2 cellular contexts compared by ENCODE assay signal in the genomic region with DNA sequence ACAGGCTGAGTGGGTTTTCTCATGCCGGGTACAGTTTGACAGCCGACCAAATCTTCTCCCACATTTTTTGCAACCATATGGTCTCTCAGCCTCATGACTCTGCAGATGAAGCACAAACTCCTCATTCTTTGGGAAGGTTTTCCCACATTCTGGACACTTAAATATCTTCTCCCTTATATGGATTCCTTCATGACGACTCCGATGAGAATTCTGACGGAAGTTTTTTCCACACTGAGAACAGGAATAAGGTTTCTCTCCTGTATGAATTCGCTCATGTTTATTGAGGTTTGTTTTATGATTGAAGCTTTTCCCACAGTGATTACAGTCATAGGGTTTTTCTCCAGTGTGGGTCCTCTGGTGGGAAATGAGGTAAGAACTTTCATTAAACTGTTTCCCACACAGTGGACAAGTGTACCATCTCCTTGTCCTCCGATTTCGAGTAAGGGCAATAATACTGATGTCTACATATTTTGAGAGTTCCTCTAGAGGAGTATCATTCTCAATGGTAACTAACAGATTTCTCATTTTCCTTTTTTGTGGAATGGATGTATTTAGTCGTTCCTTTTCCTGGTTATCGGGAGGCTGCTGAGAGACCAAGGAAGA.
TF ChIP-seq lines count a peak whose summit lies in the region.

No MANE protein-coding gene starts in this region.

TF ChIP-seq in HEK293, 187 proteins besides CTCF, POLR2A, EP300 and RAD21 (continues in another document):
- TF ChIP-seq TRIM28 (IDR thresholded peaks at IDR 0.05; ENCODE audit: borderline replicate concordance, low read length), result peak; percentile 94; the same call in 1 of the 2 replicates
- TF ChIP-seq ZNF768 (tag by site-specific recombination; IDR thresholded peaks at IDR 0.05), result no peak
- TF ChIP-seq, protein P1, sequence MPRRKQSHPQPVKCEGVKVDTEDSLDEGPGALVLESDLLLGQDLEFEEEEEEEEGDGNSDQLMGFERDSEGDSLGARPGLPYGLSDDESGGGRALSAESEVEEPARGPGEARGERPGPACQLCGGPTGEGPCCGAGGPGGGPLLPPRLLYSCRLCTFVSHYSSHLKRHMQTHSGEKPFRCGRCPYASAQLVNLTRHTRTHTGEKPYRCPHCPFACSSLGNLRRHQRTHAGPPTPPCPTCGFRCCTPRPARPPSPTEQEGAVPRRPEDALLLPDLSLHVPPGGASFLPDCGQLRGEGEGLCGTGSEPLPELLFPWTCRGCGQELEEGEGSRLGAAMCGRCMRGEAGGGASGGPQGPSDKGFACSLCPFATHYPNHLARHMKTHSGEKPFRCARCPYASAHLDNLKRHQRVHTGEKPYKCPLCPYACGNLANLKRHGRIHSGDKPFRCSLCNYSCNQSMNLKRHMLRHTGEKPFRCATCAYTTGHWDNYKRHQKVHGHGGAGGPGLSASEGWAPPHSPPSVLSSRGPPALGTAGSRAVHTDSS (tag by site-specific recombination; IDR thresholded peaks at IDR 0.05), result peak; percentile 58
- TF ChIP-seq SP3 (tag by site-specific recombination; IDR thresholded peaks at IDR 0.05), result no peak
- TF ChIP-seq, protein P2, sequence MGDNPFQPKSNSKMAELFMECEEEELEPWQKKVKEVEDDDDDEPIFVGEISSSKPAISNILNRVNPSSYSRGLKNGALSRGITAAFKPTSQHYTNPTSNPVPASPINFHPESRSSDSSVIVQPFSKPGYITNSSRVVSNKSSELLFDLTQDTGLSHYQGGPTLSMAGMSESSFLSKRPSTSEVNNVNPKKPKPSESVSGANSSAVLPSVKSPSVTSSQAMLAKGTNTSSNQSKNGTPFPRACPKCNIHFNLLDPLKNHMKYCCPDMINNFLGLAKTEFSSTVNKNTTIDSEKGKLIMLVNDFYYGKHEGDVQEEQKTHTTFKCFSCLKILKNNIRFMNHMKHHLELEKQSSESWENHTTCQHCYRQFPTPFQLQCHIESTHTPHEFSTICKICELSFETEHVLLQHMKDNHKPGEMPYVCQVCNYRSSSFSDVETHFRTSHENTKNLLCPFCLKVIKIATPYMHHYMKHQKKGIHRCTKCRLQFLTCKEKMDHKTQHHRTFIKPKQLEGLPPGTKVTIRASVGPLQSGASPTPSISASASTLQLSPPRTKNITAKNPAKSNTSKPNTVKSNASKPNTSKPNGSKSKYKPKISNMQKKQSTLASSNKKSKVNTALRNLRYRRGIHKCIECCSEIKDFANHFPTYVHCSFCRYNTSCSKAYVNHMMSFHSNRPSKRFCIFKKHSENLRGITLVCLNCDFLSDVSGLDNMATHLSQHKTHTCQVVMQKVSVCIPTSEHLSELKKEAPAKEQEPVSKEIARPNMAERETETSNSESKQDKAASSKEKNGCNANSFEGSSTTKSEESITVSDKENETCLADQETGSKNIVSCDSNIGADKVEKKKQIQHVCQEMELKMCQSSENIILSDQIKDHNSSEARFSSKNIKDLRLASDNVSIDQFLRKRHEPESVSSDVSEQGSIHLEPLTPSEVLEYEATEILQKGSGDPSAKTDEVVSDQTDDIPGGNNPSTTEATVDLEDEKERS (tag by site-specific recombination; IDR thresholded peaks at IDR 0.05), result peak; percentile 80; the same call in 1 of the 2 replicates
- peak; percentile 68; the same call in 1 of the 2 replicates for TF ChIP-seq ZNF626 (tag by site-specific recombination; IDR thresholded peaks at IDR 0.05)
- no peak for TF ChIP-seq ZNF658 (tag by site-specific recombination; IDR thresholded peaks at IDR 0.05)
- TF ChIP-seq SP7 (tag by site-specific recombination; IDR thresholded peaks at IDR 0.05), result no peak
- TF ChIP-seq GLI4 (tag by site-specific recombination; IDR thresholded peaks at IDR 0.05), result no peak
- TF ChIP-seq YY1 (tag by site-specific recombination; IDR thresholded peaks at IDR 0.05), result no peak
- no peak for TF ChIP-seq ZBTB21 (tag by site-specific recombination; IDR thresholded peaks at IDR 0.05)
- peak; percentile 100 for TF ChIP-seq SETDB1 (IDR thresholded peaks at IDR 0.05; ENCODE audit: insufficient read length, low read length)
- TF ChIP-seq MZF1 (tag by site-specific recombination; IDR thresholded peaks at IDR 0.05; ENCODE audit: borderline replicate concordance), result no peak
- TF ChIP-seq ZNF621 (tag by site-specific recombination; IDR thresholded peaks at IDR 0.05), result no peak
- no peak for TF ChIP-seq ZNF23 (tag by site-specific recombination; IDR thresholded peaks at IDR 0.05; ENCODE audit: borderline replicate concordance)
- TF ChIP-seq, protein P3, sequence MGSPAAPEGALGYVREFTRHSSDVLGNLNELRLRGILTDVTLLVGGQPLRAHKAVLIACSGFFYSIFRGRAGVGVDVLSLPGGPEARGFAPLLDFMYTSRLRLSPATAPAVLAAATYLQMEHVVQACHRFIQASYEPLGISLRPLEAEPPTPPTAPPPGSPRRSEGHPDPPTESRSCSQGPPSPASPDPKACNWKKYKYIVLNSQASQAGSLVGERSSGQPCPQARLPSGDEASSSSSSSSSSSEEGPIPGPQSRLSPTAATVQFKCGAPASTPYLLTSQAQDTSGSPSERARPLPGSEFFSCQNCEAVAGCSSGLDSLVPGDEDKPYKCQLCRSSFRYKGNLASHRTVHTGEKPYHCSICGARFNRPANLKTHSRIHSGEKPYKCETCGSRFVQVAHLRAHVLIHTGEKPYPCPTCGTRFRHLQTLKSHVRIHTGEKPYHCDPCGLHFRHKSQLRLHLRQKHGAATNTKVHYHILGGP (tag by site-specific recombination; IDR thresholded peaks at IDR 0.05), result no peak

TF ChIP-seq in K562, 482 proteins besides CTCF, POLR2A, EP300 and RAD21 (continues in another document):
- no peak for TF ChIP-seq PRPF4 (IDR thresholded peaks at IDR 0.05; ENCODE audit: insufficient read depth, low read depth, low read length, poor library complexity, severe bottlenecking)
- TF ChIP-seq PPARD (CRISPR knock-in tag; IDR thresholded peaks at IDR 0.05), result no peak
- peak; percentile 83 for TF ChIP-seq NFRKB (IDR thresholded peaks at IDR 0.05; ENCODE audit: low read depth)
- TF ChIP-seq TRIM24 (IDR thresholded peaks at IDR 0.05), result peak in 1 of 2 experiments; percentile 86; a peak in 2 of 4 replicates
- TF ChIP-seq NEUROD1 (IDR thresholded peaks at IDR 0.05; ENCODE audit: borderline replicate concordance, low read depth, low read length, partially characterized antibody), result no peak
- TF ChIP-seq SP2 (IDR thresholded peaks at IDR 0.05; ENCODE audit: extremely low read depth, low read depth, low read length, poor library complexity, severe bottlenecking), result no peak
- TF ChIP-seq PHF20 (IDR thresholded peaks at IDR 0.05; ENCODE audit: partially characterized antibody), result no peak
- peak; percentile 46; the same call in 1 of the 2 replicates for TF ChIP-seq LEF1 (IDR thresholded peaks at IDR 0.05)
- TF ChIP-seq, protein P4, sequence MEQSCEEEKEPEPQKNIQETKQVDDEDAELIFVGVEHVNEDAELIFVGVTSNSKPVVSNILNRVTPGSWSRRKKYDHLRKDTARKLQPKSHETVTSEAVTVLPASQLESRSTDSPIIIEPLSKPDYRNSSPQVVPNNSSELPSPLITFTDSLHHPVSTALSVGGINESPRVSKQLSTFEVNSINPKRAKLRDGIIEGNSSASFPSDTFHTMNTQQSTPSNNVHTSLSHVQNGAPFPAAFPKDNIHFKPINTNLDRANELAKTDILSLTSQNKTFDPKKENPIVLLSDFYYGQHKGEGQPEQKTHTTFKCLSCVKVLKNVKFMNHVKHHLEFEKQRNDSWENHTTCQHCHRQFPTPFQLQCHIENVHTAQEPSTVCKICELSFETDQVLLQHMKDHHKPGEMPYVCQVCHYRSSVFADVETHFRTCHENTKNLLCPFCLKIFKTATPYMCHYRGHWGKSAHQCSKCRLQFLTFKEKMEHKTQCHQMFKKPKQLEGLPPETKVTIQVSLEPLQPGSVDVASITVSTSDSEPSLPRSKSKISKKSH (CRISPR knock-in tag; IDR thresholded peaks at IDR 0.05), result peak; percentile 97
- TF ChIP-seq SP1 (CRISPR knock-in tag; IDR thresholded peaks at IDR 0.05), result no peak
- TF ChIP-seq, protein P5, sequence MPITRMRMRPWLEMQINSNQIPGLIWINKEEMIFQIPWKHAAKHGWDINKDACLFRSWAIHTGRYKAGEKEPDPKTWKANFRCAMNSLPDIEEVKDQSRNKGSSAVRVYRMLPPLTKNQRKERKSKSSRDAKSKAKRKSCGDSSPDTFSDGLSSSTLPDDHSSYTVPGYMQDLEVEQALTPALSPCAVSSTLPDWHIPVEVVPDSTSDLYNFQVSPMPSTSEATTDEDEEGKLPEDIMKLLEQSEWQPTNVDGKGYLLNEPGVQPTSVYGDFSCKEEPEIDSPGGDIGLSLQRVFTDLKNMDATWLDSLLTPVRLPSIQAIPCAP (CRISPR knock-in tag; IDR thresholded peaks at IDR 0.05; ENCODE audit: borderline replicate concordance), result no peak
- no peak for TF ChIP-seq PHB2 (IDR thresholded peaks at IDR 0.05; ENCODE audit: low read depth)
- TF ChIP-seq, protein P6, sequence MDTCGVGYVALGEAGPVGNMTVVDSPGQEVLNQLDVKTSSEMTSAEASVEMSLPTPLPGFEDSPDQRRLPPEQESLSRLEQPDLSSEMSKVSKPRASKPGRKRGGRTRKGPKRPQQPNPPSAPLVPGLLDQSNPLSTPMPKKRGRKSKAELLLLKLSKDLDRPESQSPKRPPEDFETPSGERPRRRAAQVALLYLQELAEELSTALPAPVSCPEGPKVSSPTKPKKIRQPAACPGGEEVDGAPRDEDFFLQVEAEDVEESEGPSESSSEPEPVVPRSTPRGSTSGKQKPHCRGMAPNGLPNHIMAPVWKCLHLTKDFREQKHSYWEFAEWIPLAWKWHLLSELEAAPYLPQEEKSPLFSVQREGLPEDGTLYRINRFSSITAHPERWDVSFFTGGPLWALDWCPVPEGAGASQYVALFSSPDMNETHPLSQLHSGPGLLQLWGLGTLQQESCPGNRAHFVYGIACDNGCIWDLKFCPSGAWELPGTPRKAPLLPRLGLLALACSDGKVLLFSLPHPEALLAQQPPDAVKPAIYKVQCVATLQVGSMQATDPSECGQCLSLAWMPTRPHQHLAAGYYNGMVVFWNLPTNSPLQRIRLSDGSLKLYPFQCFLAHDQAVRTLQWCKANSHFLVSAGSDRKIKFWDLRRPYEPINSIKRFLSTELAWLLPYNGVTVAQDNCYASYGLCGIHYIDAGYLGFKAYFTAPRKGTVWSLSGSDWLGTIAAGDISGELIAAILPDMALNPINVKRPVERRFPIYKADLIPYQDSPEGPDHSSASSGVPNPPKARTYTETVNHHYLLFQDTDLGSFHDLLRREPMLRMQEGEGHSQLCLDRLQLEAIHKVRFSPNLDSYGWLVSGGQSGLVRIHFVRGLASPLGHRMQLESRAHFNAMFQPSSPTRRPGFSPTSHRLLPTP (IDR thresholded peaks at IDR 0.05; ENCODE audit: borderline replicate concordance, extremely low read depth, insufficient read length), result no peak
- no peak for TF ChIP-seq RBM34 (IDR thresholded peaks at IDR 0.05; ENCODE audit: borderline replicate concordance, insufficient read depth, low read length)
- TF ChIP-seq, protein P7, sequence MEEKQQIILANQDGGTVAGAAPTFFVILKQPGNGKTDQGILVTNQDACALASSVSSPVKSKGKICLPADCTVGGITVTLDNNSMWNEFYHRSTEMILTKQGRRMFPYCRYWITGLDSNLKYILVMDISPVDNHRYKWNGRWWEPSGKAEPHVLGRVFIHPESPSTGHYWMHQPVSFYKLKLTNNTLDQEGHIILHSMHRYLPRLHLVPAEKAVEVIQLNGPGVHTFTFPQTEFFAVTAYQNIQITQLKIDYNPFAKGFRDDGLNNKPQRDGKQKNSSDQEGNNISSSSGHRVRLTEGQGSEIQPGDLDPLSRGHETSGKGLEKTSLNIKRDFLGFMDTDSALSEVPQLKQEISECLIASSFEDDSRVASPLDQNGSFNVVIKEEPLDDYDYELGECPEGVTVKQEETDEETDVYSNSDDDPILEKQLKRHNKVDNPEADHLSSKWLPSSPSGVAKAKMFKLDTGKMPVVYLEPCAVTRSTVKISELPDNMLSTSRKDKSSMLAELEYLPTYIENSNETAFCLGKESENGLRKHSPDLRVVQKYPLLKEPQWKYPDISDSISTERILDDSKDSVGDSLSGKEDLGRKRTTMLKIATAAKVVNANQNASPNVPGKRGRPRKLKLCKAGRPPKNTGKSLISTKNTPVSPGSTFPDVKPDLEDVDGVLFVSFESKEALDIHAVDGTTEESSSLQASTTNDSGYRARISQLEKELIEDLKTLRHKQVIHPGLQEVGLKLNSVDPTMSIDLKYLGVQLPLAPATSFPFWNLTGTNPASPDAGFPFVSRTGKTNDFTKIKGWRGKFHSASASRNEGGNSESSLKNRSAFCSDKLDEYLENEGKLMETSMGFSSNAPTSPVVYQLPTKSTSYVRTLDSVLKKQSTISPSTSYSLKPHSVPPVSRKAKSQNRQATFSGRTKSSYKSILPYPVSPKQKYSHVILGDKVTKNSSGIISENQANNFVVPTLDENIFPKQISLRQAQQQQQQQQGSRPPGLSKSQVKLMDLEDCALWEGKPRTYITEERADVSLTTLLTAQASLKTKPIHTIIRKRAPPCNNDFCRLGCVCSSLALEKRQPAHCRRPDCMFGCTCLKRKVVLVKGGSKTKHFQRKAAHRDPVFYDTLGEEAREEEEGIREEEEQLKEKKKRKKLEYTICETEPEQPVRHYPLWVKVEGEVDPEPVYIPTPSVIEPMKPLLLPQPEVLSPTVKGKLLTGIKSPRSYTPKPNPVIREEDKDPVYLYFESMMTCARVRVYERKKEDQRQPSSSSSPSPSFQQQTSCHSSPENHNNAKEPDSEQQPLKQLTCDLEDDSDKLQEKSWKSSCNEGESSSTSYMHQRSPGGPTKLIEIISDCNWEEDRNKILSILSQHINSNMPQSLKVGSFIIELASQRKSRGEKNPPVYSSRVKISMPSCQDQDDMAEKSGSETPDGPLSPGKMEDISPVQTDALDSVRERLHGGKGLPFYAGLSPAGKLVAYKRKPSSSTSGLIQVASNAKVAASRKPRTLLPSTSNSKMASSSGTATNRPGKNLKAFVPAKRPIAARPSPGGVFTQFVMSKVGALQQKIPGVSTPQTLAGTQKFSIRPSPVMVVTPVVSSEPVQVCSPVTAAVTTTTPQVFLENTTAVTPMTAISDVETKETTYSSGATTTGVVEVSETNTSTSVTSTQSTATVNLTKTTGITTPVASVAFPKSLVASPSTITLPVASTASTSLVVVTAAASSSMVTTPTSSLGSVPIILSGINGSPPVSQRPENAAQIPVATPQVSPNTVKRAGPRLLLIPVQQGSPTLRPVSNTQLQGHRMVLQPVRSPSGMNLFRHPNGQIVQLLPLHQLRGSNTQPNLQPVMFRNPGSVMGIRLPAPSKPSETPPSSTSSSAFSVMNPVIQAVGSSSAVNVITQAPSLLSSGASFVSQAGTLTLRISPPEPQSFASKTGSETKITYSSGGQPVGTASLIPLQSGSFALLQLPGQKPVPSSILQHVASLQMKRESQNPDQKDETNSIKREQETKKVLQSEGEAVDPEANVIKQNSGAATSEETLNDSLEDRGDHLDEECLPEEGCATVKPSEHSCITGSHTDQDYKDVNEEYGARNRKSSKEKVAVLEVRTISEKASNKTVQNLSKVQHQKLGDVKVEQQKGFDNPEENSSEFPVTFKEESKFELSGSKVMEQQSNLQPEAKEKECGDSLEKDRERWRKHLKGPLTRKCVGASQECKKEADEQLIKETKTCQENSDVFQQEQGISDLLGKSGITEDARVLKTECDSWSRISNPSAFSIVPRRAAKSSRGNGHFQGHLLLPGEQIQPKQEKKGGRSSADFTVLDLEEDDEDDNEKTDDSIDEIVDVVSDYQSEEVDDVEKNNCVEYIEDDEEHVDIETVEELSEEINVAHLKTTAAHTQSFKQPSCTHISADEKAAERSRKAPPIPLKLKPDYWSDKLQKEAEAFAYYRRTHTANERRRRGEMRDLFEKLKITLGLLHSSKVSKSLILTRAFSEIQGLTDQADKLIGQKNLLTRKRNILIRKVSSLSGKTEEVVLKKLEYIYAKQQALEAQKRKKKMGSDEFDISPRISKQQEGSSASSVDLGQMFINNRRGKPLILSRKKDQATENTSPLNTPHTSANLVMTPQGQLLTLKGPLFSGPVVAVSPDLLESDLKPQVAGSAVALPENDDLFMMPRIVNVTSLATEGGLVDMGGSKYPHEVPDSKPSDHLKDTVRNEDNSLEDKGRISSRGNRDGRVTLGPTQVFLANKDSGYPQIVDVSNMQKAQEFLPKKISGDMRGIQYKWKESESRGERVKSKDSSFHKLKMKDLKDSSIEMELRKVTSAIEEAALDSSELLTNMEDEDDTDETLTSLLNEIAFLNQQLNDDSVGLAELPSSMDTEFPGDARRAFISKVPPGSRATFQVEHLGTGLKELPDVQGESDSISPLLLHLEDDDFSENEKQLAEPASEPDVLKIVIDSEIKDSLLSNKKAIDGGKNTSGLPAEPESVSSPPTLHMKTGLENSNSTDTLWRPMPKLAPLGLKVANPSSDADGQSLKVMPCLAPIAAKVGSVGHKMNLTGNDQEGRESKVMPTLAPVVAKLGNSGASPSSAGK (IDR thresholded peaks at IDR 0.05), result peak; percentile 49; the same call in 1 of the 2 replicates
